10 cellular contexts compared by ENCODE assay signal in genomic region chr3:170585008-170585936, GRCh38. TPM values are rescaled to one million over a fixed set of nuclear protein-coding genes. Genes with fewer than 3 reads are reported as not detected.
DNase-seq lines count a peak whose midpoint lies in the region; ATAC-seq and TF ChIP-seq lines count a peak whose summit lies in the region.
"Had no signal": no experiment of that assay in that cellular context is flagged by ENCODE, and none has a peak within 500 bp of the region (broad histone marks: within the 10 kb centered on the region; RNA-seq: fewer than 3 reads in every experiment).

No MANE protein-coding gene starts in this region.

- peaks cover 5% of the 10 kb centered on the region for H3K36me3 Mint-ChIP-seq in activated naive CD8-positive, alpha-beta T cell treated with anti-CD3 and anti-CD28 coated beads for 36 hours

- no peaks in the 10 kb centered on the region for H3K9me3 Mint-ChIP-seq in activated naive CD8-positive, alpha-beta T cell treated with anti-CD3 and anti-CD28 coated beads for 36 hours

- H2BK5ac ChIP-seq in trophoblast cell (ENCODE audit: low read depth, low read length, poor library complexity), result no peak overlapping the region

- H3K4me1 ChIP-seq in GM23248 (ENCODE audit: insufficient read depth) (peaks cover 3% of the 10 kb centered on the region; the same call in 1 of the 2 replicates), cardiac muscle cell (ENCODE audit: low read depth) (no peaks in the 10 kb centered on the region), trophoblast cell (ENCODE audit: control insufficient read depth in 1 of 2, insufficient read depth in 2 of 2, low read length in 2 of 2) (peaks cover 11% of the 10 kb centered on the region in 2 experiments)

- DNase-seq in GM23248 (peak; percentile 33), SK-N-DZ (ENCODE audit: low spot score) (peak; percentile 51), cardiac muscle cell (ENCODE audit: low read depth in 1 of 2, low spot score in 1 of 2) (peak in 1 of 2 donors; percentile 37), trophoblast cell (no peak), Ammon's horn (ENCODE audit: low spot score) (no peak)
- no peak for DNase-seq in activated naive CD8-positive, alpha-beta T cell treated with anti-CD3 and anti-CD28 coated beads for 36 hours
- DNase-seq: NCI-H187 treated with DMSO at 0.1 percent for 48 hours had no signal

- no peak overlapping the region for H3K27ac ChIP-seq in GM23248
- no peak overlapping the region for H3K27ac ChIP-seq in cardiac muscle cell
- no peak overlapping the region for H3K27ac ChIP-seq in trophoblast cell (ENCODE audit: low read depth, low read length)

- no peaks in the 10 kb centered on the region for H3F3A ChIP-seq in GM23248 (ENCODE audit: insufficient read depth)

- H3K27me3 Mint-ChIP-seq in activated naive CD8-positive, alpha-beta T cell treated with anti-CD3 and anti-CD28 coated beads for 36 hours, result peaks cover 74% of the 10 kb centered on the region

- no peak overlapping the region for H3K4ac ChIP-seq in trophoblast cell (ENCODE audit: low read depth, low read length)

- H4K8ac ChIP-seq in trophoblast cell (ENCODE audit: low read depth, low read length), result no peak overlapping the region

- H3K27me3 ChIP-seq in GM23248 (replicated peaks; ENCODE audit: insufficient read depth) (peaks cover 36% of the 10 kb centered on the region), cardiac muscle cell (peaks cover 62% of the 10 kb centered on the region), trophoblast cell (ENCODE audit: insufficient read depth, low read length) (peaks cover 23% of the 10 kb centered on the region)

- H3K4me3 ChIP-seq in GM23248 (peak overlapping the region; percentile 63), cardiac muscle cell (peak overlapping the region; percentile 23), trophoblast cell (ENCODE audit: low read depth, low read length) (no peak overlapping the region)

- no peak overlapping the region for H3K14ac ChIP-seq in trophoblast cell (ENCODE audit: low read length)

- no peak overlapping the region for H4K91ac ChIP-seq in trophoblast cell (ENCODE audit: low read depth, low read length)

- no peak for ATAC-seq in GM21825 (IDR thresholded peaks at IDR 0.05; ENCODE audit: unreplicated experiment)
- no peak for ATAC-seq in GM21717 (IDR thresholded peaks at IDR 0.05; ENCODE audit: unreplicated experiment)

- no peak overlapping the region for H2BK12ac ChIP-seq in trophoblast cell (ENCODE audit: low read length)

- no peak for TF ChIP-seq CTCF in cardiac muscle cell (IDR thresholded peaks at IDR 0.05; ENCODE audit: low read depth, low read length)

- 4% methylated on average over 52 to 79 of the region's 81 CpGs for WGBS in GM23248 (ENCODE audit: low coverage in 1 of 2, low lambda C conversion rate in 2 of 2, missing lambda C conversion rate in 2 of 2), 2 experiments
- WGBS in trophoblast cell (ENCODE audit: extremely low coverage, insufficient coverage, insufficient read length), result no CpG with 5 or more reads among the region's 81 CpGs

- H3K9me2 ChIP-seq in GM23248 (ENCODE audit: insufficient read depth), result no peaks in the 10 kb centered on the region

- no peak overlapping the region for H2AK5ac ChIP-seq in trophoblast cell (ENCODE audit: low read length)

- no peak overlapping the region for H3K18ac ChIP-seq in trophoblast cell (ENCODE audit: low read length)

- H4K20me1 ChIP-seq in GM23248 (ENCODE audit: insufficient read depth), result no peaks in the 10 kb centered on the region

- no peaks in the 10 kb centered on the region for H3K36me3 ChIP-seq in GM23248 (ENCODE audit: low read depth)
- no peaks in the 10 kb centered on the region for H3K36me3 ChIP-seq in cardiac muscle cell
- H3K36me3 ChIP-seq in trophoblast cell (ENCODE audit: control insufficient read depth in 1 of 2, insufficient read depth in 2 of 2, low read length in 2 of 2), result no peaks in the 10 kb centered on the region

- H2BK120ac ChIP-seq in trophoblast cell (ENCODE audit: insufficient read depth, low read length, poor library complexity), result no peak overlapping the region

- in situ Hi-C loops in GM23248 (cut with MboI), result no loop called here

- H2AFZ ChIP-seq in GM23248 (peak overlapping the region; percentile 34), trophoblast cell (ENCODE audit: insufficient read depth, low read length, poor library complexity) (no peak overlapping the region)

- no peak overlapping the region for H3K9ac ChIP-seq in GM23248
- no peak overlapping the region for H3K9ac ChIP-seq in trophoblast cell (ENCODE audit: low read length)

- no peak overlapping the region for H3K4me3 Mint-ChIP-seq in activated naive CD8-positive, alpha-beta T cell treated with anti-CD3 and anti-CD28 coated beads for 36 hours

- H3K4me1 Mint-ChIP-seq in activated naive CD8-positive, alpha-beta T cell treated with anti-CD3 and anti-CD28 coated beads for 36 hours, result no peaks in the 10 kb centered on the region

- no peak overlapping the region for H4K12ac ChIP-seq in trophoblast cell (ENCODE audit: low read depth, low read length)

- no peak overlapping the region for H3K27ac Mint-ChIP-seq in activated naive CD8-positive, alpha-beta T cell treated with anti-CD3 and anti-CD28 coated beads for 36 hours

- no peaks in the 10 kb centered on the region for H3K9me3 ChIP-seq in GM23248 (ENCODE audit: low read depth)
- no peaks in the 10 kb centered on the region for H3K9me3 ChIP-seq in cardiac muscle cell (ENCODE audit: low read depth)
- H3K9me3 ChIP-seq in trophoblast cell (ENCODE audit: insufficient read depth, low read depth, low read length), result peaks cover 7% of the 10 kb centered on the region

- no peak overlapping the region for H3K23ac ChIP-seq in trophoblast cell (ENCODE audit: low read length)

- H3K79me1 ChIP-seq in trophoblast cell (ENCODE audit: low read length), result no peaks in the 10 kb centered on the region

- H3K4me2 ChIP-seq in GM23248 (ENCODE audit: unreplicated experiment), result peak overlapping the region; percentile 72
- peak overlapping the region; percentile 61 for H3K4me2 ChIP-seq in trophoblast cell (ENCODE audit: low read length)

- H3K79me2 ChIP-seq in GM23248 (ENCODE audit: insufficient read depth) (no peaks in the 10 kb centered on the region), trophoblast cell (ENCODE audit: control insufficient read depth, insufficient read depth, low read length, poor library complexity) (no peaks in the 10 kb centered on the region)

RNA-seq across cellular contexts. Expression of gene SLC7A14, which starts 0.6 kb away (rescaled TPM):
- under 0.01 TPM in 1 of 2 replicates, not detected in the other for total RNA-seq in GM23248 (2014; rRNA removed; shearing (Covaris generic))
- polyA plus RNA-seq in GM23248 (2016; fragmentation: Nextera tagmentation; extraction: Ambion mirVana), result 0.05 and 0.06 TPM in 2 replicates
- polyA plus RNA-seq in SK-N-DZ (2014; cell fraction: cytosol; rRNA removed), result 4.8 and 5.3 TPM in 2 replicates
- 3.0 and 3.5 TPM in 2 replicates for polyA plus RNA-seq in SK-N-DZ (2014; cell fraction: nucleus; rRNA removed)
- not detected in 2 replicates for total RNA-seq in cardiac muscle cell
- not detected in 2 replicates for polyA plus RNA-seq in cardiac muscle cell
- under 0.01 and 0.01 TPM in 2 replicates for polyA plus RNA-seq in trophoblast cell (2013)
- not detected for total RNA-seq in activated naive CD8-positive, alpha-beta T cell treated with anti-CD3 and anti-CD28 coated beads for 36 hours
- polyA plus RNA-seq: esophagus had no signal

Comparison
In these comparisons a context has a peak if more than half of its experiments do, and no peak if none do; other contexts are left out.
1. DNase-seq: peak in GM23248 (single experiment) and SK-N-DZ (single experiment); none in trophoblast cell (0 of 2), Ammon's horn (single experiment) and activated naive CD8-positive, alpha-beta T cell treated with anti-CD3 and anti-CD28 coated beads for 36 hours (single experiment).